Comparison of ENCODE assay signal across 1 cellular context in genomic region chr12:122195405-122195804, GRCh38.
TF ChIP-seq lines count a peak whose summit lies in the region.

No MANE protein-coding gene starts in this region.

TF ChIP-seq in HEK293, 187 proteins besides CTCF, POLR2A, EP300 and RAD21 (continued from another document):
- no peak for TF ChIP-seq PRDM2 (tag by site-specific recombination; IDR thresholded peaks at IDR 0.05; ENCODE audit: borderline replicate concordance)
- TF ChIP-seq ZNF677 (tag by site-specific recombination; IDR thresholded peaks at IDR 0.05), result 0 out of 2 replicates have a peak, but pooled peaks have one; percentile 23
- TF ChIP-seq ZNF660 (tag by site-specific recombination; IDR thresholded peaks at IDR 0.05), result no peak
- no peak for TF ChIP-seq ZNF274 (IDR thresholded peaks at IDR 0.05; ENCODE audit: low read length)
- TF ChIP-seq ZNF274 (tag by site-specific recombination; IDR thresholded peaks at IDR 0.05; ENCODE audit: borderline replicate concordance), result no peak
- peak; percentile 22 for TF ChIP-seq SETDB1 (IDR thresholded peaks at IDR 0.05; ENCODE audit: insufficient read length, low read length)
- no peak for TF ChIP-seq GLI2 (tag by site-specific recombination; IDR thresholded peaks at IDR 0.05; ENCODE audit: borderline replicate concordance, low read depth)
- TF ChIP-seq, protein P1, sequence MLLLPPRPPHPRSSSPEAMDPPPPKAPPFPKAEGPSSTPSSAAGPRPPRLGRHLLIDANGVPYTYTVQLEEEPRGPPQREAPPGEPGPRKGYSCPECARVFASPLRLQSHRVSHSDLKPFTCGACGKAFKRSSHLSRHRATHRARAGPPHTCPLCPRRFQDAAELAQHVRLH (tag by site-specific recombination; IDR thresholded peaks at IDR 0.05), result no peak
- no peak for TF ChIP-seq ZNF2 (tag by site-specific recombination; IDR thresholded peaks at IDR 0.05)
